ENCODE assay signal across 8 cellular contexts in the genomic region with DNA sequence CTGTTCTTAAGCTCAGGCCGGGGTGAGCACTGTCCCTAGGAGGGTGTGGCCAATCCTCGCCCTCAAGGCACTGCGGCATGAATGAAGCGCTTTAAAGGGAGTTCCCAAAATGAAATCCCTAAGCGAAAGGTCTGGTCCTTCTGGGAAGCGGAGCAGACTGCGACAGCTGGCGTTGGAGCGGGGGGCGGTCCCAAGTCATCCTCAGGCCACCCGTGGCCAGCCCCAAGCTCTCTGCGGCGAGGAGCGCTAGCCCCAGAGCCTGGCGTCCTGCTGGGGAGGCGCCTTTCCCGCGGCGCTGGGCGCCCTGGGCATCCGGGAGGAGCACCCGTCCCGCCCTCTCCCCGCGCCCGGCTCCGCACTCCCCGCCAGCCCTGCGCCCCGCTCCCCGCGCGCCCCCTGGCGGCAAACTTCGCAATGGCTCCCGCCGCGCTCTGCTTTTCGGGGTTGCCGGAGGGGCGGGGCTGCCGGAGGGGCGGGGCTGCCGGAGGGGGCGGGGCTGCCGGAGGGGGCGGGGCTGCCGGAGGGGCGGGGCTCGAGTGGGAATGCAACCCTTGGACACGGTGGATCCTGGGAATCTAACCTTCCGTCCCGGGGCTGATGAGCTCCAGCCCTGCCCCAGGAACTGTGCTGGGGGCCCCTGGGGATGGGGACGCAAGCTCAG. TPM values are rescaled to one million over a fixed set of nuclear protein-coding genes. Genes with fewer than 3 reads are reported as not detected.
DNase-seq lines count a peak whose midpoint lies in the region; ATAC-seq and FAIRE-seq lines count a peak whose summit lies in the region.

No MANE protein-coding gene starts in this region.

- no peak overlapping the region for H3K14ac ChIP-seq in neuronal stem cell (ENCODE audit: low read length)

- peak overlapping the region; percentile 75 for H3K4me2 ChIP-seq in neuronal stem cell (ENCODE audit: insufficient read depth, low read length, poor library complexity, severe bottlenecking)

- H3K79me1 ChIP-seq in neuronal stem cell (ENCODE audit: low read depth, low read length) = peaks cover 2% of the 10 kb centered on the region

- H3K27ac ChIP-seq in neuronal stem cell (replicated peaks; ENCODE audit: low read length) (no peak overlapping the region), subcutaneous abdominal adipose tissue (ENCODE audit: low read depth, low read length) (no peak overlapping the region)

- H4K91ac ChIP-seq in neuronal stem cell (ENCODE audit: low read depth, low read length, poor library complexity) = no peak overlapping the region

- peak overlapping the region; percentile 100 for H2AFZ ChIP-seq in neuronal stem cell (ENCODE audit: low read length)

- H3K9ac ChIP-seq in neuronal stem cell (ENCODE audit: low read depth, low read length, poor library complexity) (peak overlapping the region; percentile 79), subcutaneous abdominal adipose tissue (ENCODE audit: low read length in 5 of 5) (peak overlapping the region in 3 of 5 donors; percentile 56 to 76 (median 73))

- peak; percentile 64 for ATAC-seq in GM21526 (IDR thresholded peaks at IDR 0.05; ENCODE audit: low FRiP score, unreplicated experiment)

- peak overlapping the region; percentile 63 for H2BK5ac ChIP-seq in neuronal stem cell (ENCODE audit: low read length)

- peaks cover 7 to 9% of the 10 kb centered on the region in 2 donors for H3K4me1 ChIP-seq in neuronal stem cell (ENCODE audit: control insufficient read depth in 2 of 2, insufficient read depth in 1 of 2, low read depth in 1 of 2, low read length in 2 of 2)
- peaks cover 0 to 26% (median 22%) of the 10 kb centered on the region in 5 donors for H3K4me1 ChIP-seq in subcutaneous abdominal adipose tissue (ENCODE audit: control insufficient read depth in 5 of 5, insufficient read depth in 5 of 5, low read length in 5 of 5)

- no peak overlapping the region for H3K4ac ChIP-seq in neuronal stem cell (ENCODE audit: low read length)

- no peak overlapping the region for H3K23ac ChIP-seq in neuronal stem cell (ENCODE audit: low read depth, low read length, poor library complexity)

- H3K18ac ChIP-seq in neuronal stem cell (ENCODE audit: low read length) = peak overlapping the region; percentile 91

- WGBS in neuronal stem cell (ENCODE audit: extremely low coverage in 2 of 2, insufficient read length in 2 of 2, insufficient replicate concordance in 1 of 2), 2 donors = no CpG with 5 or more reads among the region's 54 CpGs

- H3K9me3 ChIP-seq in neuronal stem cell (replicated peaks in 1 of 2; ENCODE audit: control insufficient read depth in 2 of 2, insufficient read depth in 1 of 2, low read depth in 1 of 2, low read length in 2 of 2) (peaks cover 5 to 7% of the 10 kb centered on the region in 2 donors), subcutaneous abdominal adipose tissue (ENCODE audit: control insufficient read depth in 5 of 5, low read length in 5 of 5) (no peaks in the 10 kb centered on the region)

- peak overlapping the region; percentile 56 to 89 for H3K4me3 ChIP-seq in neuronal stem cell (ENCODE audit: low read length in 2 of 2)
- H3K4me3 ChIP-seq in subcutaneous abdominal adipose tissue (ENCODE audit: low read depth in 1 of 5, low read length in 5 of 5) = peak overlapping the region; percentile 69 to 75 (median 72)

- H3K36me3 ChIP-seq in neuronal stem cell (replicated peaks in 1 of 2; ENCODE audit: control insufficient read depth in 2 of 2, insufficient read depth in 2 of 2, low read length in 2 of 2) (no peaks in the 10 kb centered on the region), subcutaneous abdominal adipose tissue (ENCODE audit: control insufficient read depth in 5 of 5, insufficient read depth in 5 of 5, low read length in 5 of 5) (no peaks in the 10 kb centered on the region)

- H3K27me3 ChIP-seq in neuronal stem cell (ENCODE audit: control insufficient read depth in 3 of 3, insufficient read depth in 3 of 3, low read depth in 1 of 3, low read length in 3 of 3) (peaks cover 2 to 27% (median 10%) of the 10 kb centered on the region in 3 experiments), subcutaneous abdominal adipose tissue (ENCODE audit: control insufficient read depth in 5 of 5, insufficient read depth in 4 of 5, low read length in 5 of 5) (peaks cover 0 to 3% (median 0%) of the 10 kb centered on the region in 5 donors)

- H4K8ac ChIP-seq in neuronal stem cell (ENCODE audit: low read depth, low read length) = no peak overlapping the region

- H2AK5ac ChIP-seq in neuronal stem cell (ENCODE audit: low read depth, low read length) = no peak overlapping the region

- no peak overlapping the region for H2BK120ac ChIP-seq in neuronal stem cell (ENCODE audit: low read depth, low read length)

- peak overlapping the region; percentile 77 for H2BK12ac ChIP-seq in neuronal stem cell (ENCODE audit: low read length)

- DNase-seq in COLO668 (lab: John Stamatoyannopoulos, UW; ENCODE audit: unreplicated experiment) (peak; percentile 89), LHCN-M2 (ENCODE audit: low read depth) (peak; percentile 72), SHP77 treated with DMSO at 0.1 percent for 48 hours (lab: John Stamatoyannopoulos, UW) (peak; percentile 31), activated gamma-delta T cell (lab: John Stamatoyannopoulos, UW) (peak; percentile 91), frontal cortex (ENCODE audit: low spot score in 2 of 2) (peak; percentile 88 to 93), neuronal stem cell (ENCODE audit: low spot score) (peak; percentile 86)

- H2BK15ac ChIP-seq in neuronal stem cell (ENCODE audit: low read length) = peak overlapping the region; percentile 72

- no peak for FAIRE-seq in frontal cortex (lab: Jason Lieb, UNC)

RNA-seq across cellular contexts. Expression of a gene that starts 25.4 kb away (rescaled TPM):
- 2.8 and 3.0 TPM in 2 replicates for total RNA-seq in LHCN-M2 (2014; rRNA removed)
- 2.0 TPM for polyA plus RNA-seq in LHCN-M2 (2012)
- total RNA-seq in frontal cortex = 0.41 TPM
- 0.95 TPM for polyA plus RNA-seq in neuronal stem cell (2013, experiment 1 of 2)
- 0.87 TPM for polyA plus RNA-seq in neuronal stem cell (2013, experiment 2 of 2)

RNA-seq across cellular contexts. Expression of a gene that starts 30.8 kb away (rescaled TPM):
- 205 and 222 TPM in 2 replicates for total RNA-seq in LHCN-M2 (2014; rRNA removed)
- polyA plus RNA-seq in LHCN-M2 (2012) = 168 TPM
- 130 TPM for total RNA-seq in frontal cortex
- 84.4 TPM for polyA plus RNA-seq in neuronal stem cell (2013, experiment 1 of 2)
- 82.3 TPM for polyA plus RNA-seq in neuronal stem cell (2013, experiment 2 of 2)

RNA-seq across cellular contexts. Expression of a gene that starts 38.7 kb away (rescaled TPM):
- 30.3 and 32.7 TPM in 2 replicates for total RNA-seq in LHCN-M2 (2014; rRNA removed)
- 24.2 TPM for polyA plus RNA-seq in LHCN-M2 (2012)
- total RNA-seq in frontal cortex = 18.3 TPM
- polyA plus RNA-seq in neuronal stem cell (2013, experiment 1 of 2) = 12.3 TPM
- 11.4 TPM for polyA plus RNA-seq in neuronal stem cell (2013, experiment 2 of 2)

Comparison
In these comparisons a context has a peak if more than half of its experiments do, and no peak if none do; other contexts are left out.
1. DNase-seq: peak in every context shown above with its lines; median percentile 91 in activated gamma-delta T cell; 90 in frontal cortex; 89 in COLO668; 86 in neuronal stem cell; 72 in LHCN-M2; 31 in SHP77 treated with DMSO at 0.1 percent for 48 hours.